7 cellular contexts compared by ENCODE assay signal in the genomic region with DNA sequence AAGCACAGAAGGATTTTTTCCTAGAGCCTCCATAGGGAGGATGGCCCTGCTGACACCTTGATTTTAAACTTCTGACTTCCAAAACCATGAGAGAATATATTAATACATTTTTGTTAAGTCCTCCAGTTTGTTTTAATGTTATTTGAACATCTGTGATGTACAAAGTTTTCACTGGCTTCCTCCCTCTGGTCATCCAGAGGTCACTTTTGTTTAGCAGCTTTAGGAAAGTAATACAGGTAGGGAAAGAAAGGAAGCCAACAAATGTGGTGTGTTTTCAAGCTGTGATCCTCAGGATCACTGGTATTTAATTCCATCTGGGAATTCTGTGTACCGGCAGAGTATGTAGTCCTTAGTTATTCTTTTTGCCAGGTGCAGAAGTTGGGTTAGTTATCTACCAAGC.
"Had no signal": no experiment of that assay in that cellular context is flagged by ENCODE, and none has a peak within 500 bp of the region (broad histone marks: within the 10 kb centered on the region; RNA-seq: fewer than 3 reads in every experiment).

No MANE protein-coding gene starts in this region.

- H3K27ac ChIP-seq: HL-60, KMS-11 had no signal

- H3K9ac ChIP-seq: KMS-11 had no signal

- H3K4me2 ChIP-seq: KMS-11 had no signal

- H3K4me3 ChIP-seq: K562 had no signal

- FAIRE-seq: HTR-8/SVneo, K562 had no signal

- ATAC-seq: K562 had no signal

- DNase-seq: IMR-90, KBM-7, KG1 had no signal
